43 cellular contexts compared by ENCODE assay signal in genomic region chr7:92451645-92452044, GRCh38. TPM values are rescaled to one million over a fixed set of nuclear protein-coding genes. Genes with fewer than 3 reads are reported as not detected.
"Had no signal": no experiment of that assay in that cellular context is flagged by ENCODE, and none has a peak within 500 bp of the region (broad histone marks: within the 10 kb centered on the region; RNA-seq: fewer than 3 reads in every experiment).

No MANE protein-coding gene starts in this region.

- FAIRE-seq: astrocyte, bronchial epithelial cell had no signal

- H3K4me3 ChIP-seq: adrenal gland, ascending aorta, body of pancreas, breast epithelium, cardiac muscle cell had no signal

- H3K9me3 ChIP-seq: adrenal gland, ascending aorta, body of pancreas, breast epithelium had no signal

- H3K36me3 ChIP-seq: breast epithelium had no signal

- H3K27ac Mint-ChIP-seq: activated naive CD4-positive, alpha-beta T cell treated with anti-CD3 and anti-CD28 coated beads for 36 hours; activated naive CD4-positive, alpha-beta T cell treated with anti-CD3 and anti-CD28 coated beads, Interleukin-2, amount 10 ng/mL, durations not matched to agents 7 days and 5 days; activated naive CD4-positive, alpha-beta T cell treated with anti-CD3 and anti-CD28 coated beads, Interleukin-2, amount 50 U/mL, for 24 hours; activated naive CD4-positive, alpha-beta T cell treated with anti-CD3 and anti-CD28 coated beads, Interleukin-2, amount 50 U/mL, for 72 hours; activated naive CD8-positive, alpha-beta T cell; activated naive CD8-positive, alpha-beta T cell treated with anti-CD3 and anti-CD28 coated beads for 36 hours; activated naive CD8-positive, alpha-beta T cell treated with anti-CD3 and anti-CD28 coated beads, Interleukin-2, amount 10 ng/mL, durations not matched to agents 7 days and 5 days; activated naive CD8-positive, alpha-beta T cell treated with anti-CD3 and anti-CD28 coated beads, Interleukin-2, amount 50 U/mL, for 24 hours; activated T-cell treated with anti-CD3 and anti-CD28 coated beads, Interleukin-2, amount 50 U/mL, for 72 hours; activated T-helper 1 cell treated with anti-CD3 and anti-CD28 coated beads, Interleukin-12 subunit alpha, Interleukin-12 subunit beta, Interleukin-2, Interleukin-4 antibody, amounts not matched to agents 30 ng/mL and 10 ng/mL and 1 ng/mL, durations not matched to agents 14 hours and 24 hours and 36 hours; activated T-helper 17 cell treated with anti-CD3 and anti-CD28 coated beads, Interleukin-2, amount 50 U/mL, for 72 hours; activated T-helper 2 cell treated with anti-CD3 and anti-CD28 coated beads, Interferon-gamma antibody, Interleukin-2, Interleukin-4, amounts not matched to agents 10 μg/mL and 5 μg/mL and 100 μg/mL, durations not matched to agents 14 hours and 24 hours and 36 hours had no signal

- H3K27me3 ChIP-seq: adrenal gland, ascending aorta, body of pancreas, brain microvascular endothelial cell, breast epithelium, cardiac muscle cell had no signal

- H3K9me3 Mint-ChIP-seq: activated naive CD4-positive, alpha-beta T cell treated with anti-CD3 and anti-CD28 coated beads for 36 hours; activated naive CD4-positive, alpha-beta T cell treated with anti-CD3 and anti-CD28 coated beads, Interleukin-2, amount 10 ng/mL, durations not matched to agents 7 days and 5 days; activated naive CD4-positive, alpha-beta T cell treated with anti-CD3 and anti-CD28 coated beads, Interleukin-2, amount 50 U/mL, for 24 hours; activated naive CD4-positive, alpha-beta T cell treated with anti-CD3 and anti-CD28 coated beads, Interleukin-2, amount 50 U/mL, for 72 hours; activated naive CD8-positive, alpha-beta T cell treated with anti-CD3 and anti-CD28 coated beads for 36 hours; activated naive CD8-positive, alpha-beta T cell treated with anti-CD3 and anti-CD28 coated beads, Interleukin-2, amount 10 ng/mL, durations not matched to agents 7 days and 5 days; activated naive CD8-positive, alpha-beta T cell treated with anti-CD3 and anti-CD28 coated beads, Interleukin-2, amount 50 U/mL, for 24 hours; activated T-cell treated with anti-CD3 and anti-CD28 coated beads, Interleukin-2, amount 50 U/mL, for 24 hours; activated T-cell treated with anti-CD3 and anti-CD28 coated beads, Interleukin-2, amount 50 U/mL, for 4 hours; activated T-cell treated with anti-CD3 and anti-CD28 coated beads, Interleukin-2, amount 50 U/mL, for 72 hours; activated T-helper 1 cell treated with anti-CD3 and anti-CD28 coated beads, Interleukin-12 subunit alpha, Interleukin-12 subunit beta, Interleukin-2, Interleukin-4 antibody, amounts not matched to agents 30 ng/mL and 10 ng/mL and 1 ng/mL, durations not matched to agents 14 hours and 24 hours and 36 hours; activated T-helper 17 cell treated with anti-CD3 and anti-CD28 coated beads, Interleukin-2, amount 50 U/mL, for 72 hours; activated T-helper 2 cell treated with anti-CD3 and anti-CD28 coated beads, Interferon-gamma antibody, Interleukin-2, Interleukin-4, amounts not matched to agents 10 μg/mL and 5 μg/mL and 100 μg/mL, durations not matched to agents 14 hours and 24 hours and 36 hours; brain; central memory CD8-positive, alpha-beta T cell had no signal

- H3K4me1 Mint-ChIP-seq: activated T-helper 17 cell treated with anti-CD3 and anti-CD28 coated beads, Interleukin-2, amount 50 U/mL, for 72 hours had no signal

- ATAC-seq: activated naive CD4-positive, alpha-beta T cell treated with anti-CD3 and anti-CD28 coated beads, Interleukin-2, amount 50 U/mL, for 72 hours; activated naive CD8-positive, alpha-beta T cell treated with anti-CD3 and anti-CD28 coated beads, Interleukin-2, amount 50 U/mL, for 24 hours; activated T-cell treated with anti-CD3 and anti-CD28 coated beads, Interleukin-2, amount 50 U/mL, for 4 hours; activated T-cell treated with anti-CD3 and anti-CD28 coated beads, Interleukin-2, amount 50 U/mL, for 72 hours; activated T-helper 17 cell treated with anti-CD3 and anti-CD28 coated beads, Interleukin-2, amount 50 U/mL, for 72 hours; body of pancreas had no signal

- H3K27me3 Mint-ChIP-seq: activated naive CD4-positive, alpha-beta T cell treated with anti-CD3 and anti-CD28 coated beads, Interleukin-2, amount 10 ng/mL, durations not matched to agents 7 days and 5 days; activated naive CD4-positive, alpha-beta T cell treated with anti-CD3 and anti-CD28 coated beads, Interleukin-2, amount 50 U/mL, for 24 hours; activated naive CD8-positive, alpha-beta T cell; activated naive CD8-positive, alpha-beta T cell treated with anti-CD3 and anti-CD28 coated beads for 36 hours; activated naive CD8-positive, alpha-beta T cell treated with anti-CD3 and anti-CD28 coated beads, Interleukin-2, amount 10 ng/mL, durations not matched to agents 7 days and 5 days; activated naive CD8-positive, alpha-beta T cell treated with anti-CD3 and anti-CD28 coated beads, Interleukin-2, amount 50 U/mL, for 24 hours; activated T-cell treated with anti-CD3 and anti-CD28 coated beads, Interleukin-2, amount 50 U/mL, for 24 hours; activated T-helper 17 cell treated with anti-CD3 and anti-CD28 coated beads, Interleukin-2, amount 50 U/mL, for 72 hours; central memory CD8-positive, alpha-beta T cell had no signal

- H3K27ac ChIP-seq: adrenal gland, ascending aorta, body of pancreas, brain microvascular endothelial cell, breast epithelium, cardiac muscle cell had no signal

- H3K4me1 ChIP-seq: ascending aorta had no signal

- DNase-seq: activated effector memory CD4-positive, alpha-beta T cell treated with anti-CD3 and anti-CD28 coated beads, Interleukin-2, amount 50 U/mL, for 16 hours; activated effector memory CD4-positive, alpha-beta T cell treated with Interleukin-2 at 50 U/mL for 16 hours; activated gamma-delta T cell; activated gamma-delta T cell treated with Interleukin-2 at 50 U/mL for 16 hours; activated naive CD4-positive, alpha-beta T cell; activated naive CD4-positive, alpha-beta T cell treated with anti-CD3 and anti-CD28 coated beads for 36 hours; activated naive CD4-positive, alpha-beta T cell treated with anti-CD3 and anti-CD28 coated beads, Interleukin-2, amount 10 ng/mL, durations not matched to agents 7 days and 5 days; activated naive CD4-positive, alpha-beta T cell treated with anti-CD3 and anti-CD28 coated beads, Interleukin-2, amount 50 U/mL, for 16 hours; activated naive CD4-positive, alpha-beta T cell treated with Interleukin-2 at 50 U/mL for 16 hours; activated naive CD8-positive, alpha-beta T cell treated with anti-CD3 and anti-CD28 coated beads for 36 hours; activated naive CD8-positive, alpha-beta T cell treated with anti-CD3 and anti-CD28 coated beads, Interleukin-2, amount 10 ng/mL, durations not matched to agents 7 days and 5 days; activated naive CD8-positive, alpha-beta T cell treated with anti-CD3 and anti-CD28 coated beads, Interleukin-2, amount 50 U/mL, for 24 hours; activated T-cell treated with anti-CD3 and anti-CD28 coated beads, Interleukin-2, amount 50 U/mL, for 1 hour; activated T-cell treated with anti-CD3 and anti-CD28 coated beads, Interleukin-2, amount 50 U/mL, for 24 hours; activated T-cell treated with anti-CD3 and anti-CD28 coated beads, Interleukin-2, amount 50 U/mL, for 4 hours; activated T-cell treated with anti-CD3 and anti-CD28 coated beads, Interleukin-2, amount 50 U/mL, for 48 hours; activated T-cell treated with anti-CD3 and anti-CD28 coated beads, Interleukin-2, amount 50 U/mL, for 72 hours; adrenal gland; amniotic stem cell; amygdala; anterior cingulate cortex; aorta; body of pancreas; brain microvascular endothelial cell; central memory CD4-positive, alpha-beta T cell; cerebellar nuclear complex had no signal

- H3K4me3 Mint-ChIP-seq: activated naive CD4-positive, alpha-beta T cell treated with anti-CD3 and anti-CD28 coated beads for 36 hours; activated naive CD4-positive, alpha-beta T cell treated with anti-CD3 and anti-CD28 coated beads, Interleukin-2, amount 10 ng/mL, durations not matched to agents 7 days and 5 days; activated naive CD4-positive, alpha-beta T cell treated with anti-CD3 and anti-CD28 coated beads, Interleukin-2, amount 50 U/mL, for 24 hours; activated naive CD8-positive, alpha-beta T cell; activated naive CD8-positive, alpha-beta T cell treated with anti-CD3 and anti-CD28 coated beads for 36 hours; activated naive CD8-positive, alpha-beta T cell treated with anti-CD3 and anti-CD28 coated beads, Interleukin-2, amount 10 ng/mL, durations not matched to agents 7 days and 5 days; activated naive CD8-positive, alpha-beta T cell treated with anti-CD3 and anti-CD28 coated beads, Interleukin-2, amount 50 U/mL, for 24 hours; activated T-cell treated with anti-CD3 and anti-CD28 coated beads, Interleukin-2, amount 50 U/mL, for 24 hours; activated T-cell treated with anti-CD3 and anti-CD28 coated beads, Interleukin-2, amount 50 U/mL, for 4 hours; activated T-cell treated with anti-CD3 and anti-CD28 coated beads, Interleukin-2, amount 50 U/mL, for 72 hours; activated T-helper 1 cell treated with anti-CD3 and anti-CD28 coated beads, Interleukin-12 subunit alpha, Interleukin-12 subunit beta, Interleukin-2, Interleukin-4 antibody, amounts not matched to agents 30 ng/mL and 10 ng/mL and 1 ng/mL, durations not matched to agents 14 hours and 24 hours and 36 hours; activated T-helper 17 cell treated with anti-CD3 and anti-CD28 coated beads, Interleukin-2, amount 50 U/mL, for 72 hours; central memory CD8-positive, alpha-beta T cell had no signal

RNA-seq across cellular contexts. Expression of gene ERVW-1, which starts 26.1 kb away (rescaled TPM):
- total RNA-seq: activated naive CD4-positive, alpha-beta T cell treated with anti-CD3 and anti-CD28 coated beads for 36 hours; activated naive CD8-positive, alpha-beta T cell treated with anti-CD3 and anti-CD28 coated beads for 36 hours; activated naive CD8-positive, alpha-beta T cell treated with anti-CD3 and anti-CD28 coated beads, Interleukin-2, amount 10 ng/mL, durations not matched to agents 7 days and 5 days; activated T-cell treated with anti-CD3 and anti-CD28 coated beads, Interleukin-2, amount 50 U/mL, for 4 hours; activated T-cell treated with anti-CD3 and anti-CD28 coated beads, Interleukin-2, amount 50 U/mL, for 72 hours; activated T-helper 1 cell treated with anti-CD3 and anti-CD28 coated beads, Interleukin-12 subunit alpha, Interleukin-12 subunit beta, Interleukin-2, Interleukin-4 antibody, amounts not matched to agents 30 ng/mL and 10 ng/mL and 1 ng/mL, durations not matched to agents 14 hours and 24 hours and 36 hours; activated T-helper 17 cell treated with anti-CD3 and anti-CD28 coated beads, Interleukin-2, amount 50 U/mL, for 72 hours; activated T-helper 2 cell treated with anti-CD3 and anti-CD28 coated beads, Interferon-gamma antibody, Interleukin-2, Interleukin-4, amounts not matched to agents 10 μg/mL and 5 μg/mL and 100 μg/mL, durations not matched to agents 14 hours and 24 hours and 36 hours; adrenal gland; aorta; ascending aorta; astrocyte; body of pancreas; breast epithelium; bronchial epithelial cell; cardiac muscle cell; cardiac septum; cerebellum; chondrocyte had no signal
- polyA plus RNA-seq: adipose tissue, adrenal gland, aorta, cardiac muscle cell had no signal
